Comparison of ENCODE assay signal across 20 cellular contexts in genomic region chr2:166404831-166405568, GRCh38. TPM values are rescaled to one million over a fixed set of nuclear protein-coding genes. Genes with fewer than 3 reads are reported as not detected.
"Had no signal": no experiment of that assay in that cellular context is flagged by ENCODE, and none has a peak within 500 bp of the region (broad histone marks: within the 10 kb centered on the region; RNA-seq: fewer than 3 reads in every experiment).

No MANE protein-coding gene starts in this region.

- ATAC-seq: activated CD8-positive, alpha-beta memory T cell treated with anti-CD3 and anti-CD28 coated beads, Interleukin-2, amount 10 ng/mL, durations not matched to agents 7 days and 5 days; body of pancreas; effector memory CD8-positive, alpha-beta T cell; foreskin keratinocyte; naive thymus-derived CD8-positive, alpha-beta T cell; pancreas; sciatic nerve; stimulated activated naive CD8-positive, alpha-beta T cell treated with anti-CD3 and anti-CD28 coated beads, Interleukin-15, amount 100 ng/mL, for 72 hours had no signal

- H3K27ac Mint-ChIP-seq: activated CD4-positive, alpha-beta memory T cell treated with anti-CD3 and anti-CD28 coated beads, Interleukin-2, amount 10 ng/mL, durations not matched to agents 7 days and 5 days; activated CD8-positive, alpha-beta memory T cell treated with anti-CD3 and anti-CD28 coated beads, Interleukin-2, amount 10 ng/mL, durations not matched to agents 7 days and 5 days; activated naive CD8-positive, alpha-beta T cell; effector memory CD8-positive, alpha-beta T cell; naive thymus-derived CD8-positive, alpha-beta T cell; stimulated activated naive CD8-positive, alpha-beta T cell treated with anti-CD3 and anti-CD28 coated beads, Interleukin-15, amount 100 ng/mL, for 72 hours had no signal

- H3K4me3 Mint-ChIP-seq: activated CD4-positive, alpha-beta memory T cell treated with anti-CD3 and anti-CD28 coated beads, Interleukin-2, amount 10 ng/mL, durations not matched to agents 7 days and 5 days; activated CD8-positive, alpha-beta memory T cell treated with anti-CD3 and anti-CD28 coated beads, Interleukin-2, amount 10 ng/mL, durations not matched to agents 7 days and 5 days; activated naive CD8-positive, alpha-beta T cell; effector memory CD8-positive, alpha-beta T cell; naive thymus-derived CD8-positive, alpha-beta T cell; stimulated activated naive CD8-positive, alpha-beta T cell treated with anti-CD3 and anti-CD28 coated beads, Interleukin-15, amount 100 ng/mL, for 72 hours had no signal

- H3K4me1 Mint-ChIP-seq: activated CD4-positive, alpha-beta memory T cell treated with anti-CD3 and anti-CD28 coated beads, Interleukin-2, amount 10 ng/mL, durations not matched to agents 7 days and 5 days; activated CD8-positive, alpha-beta memory T cell treated with anti-CD3 and anti-CD28 coated beads, Interleukin-2, amount 10 ng/mL, durations not matched to agents 7 days and 5 days; naive thymus-derived CD8-positive, alpha-beta T cell; stimulated activated naive CD8-positive, alpha-beta T cell treated with anti-CD3 and anti-CD28 coated beads, Interleukin-15, amount 100 ng/mL, for 72 hours had no signal

- DNase-seq: activated CD4-positive, alpha-beta memory T cell treated with anti-CD3 and anti-CD28 coated beads, Interleukin-2, amount 10 ng/mL, durations not matched to agents 7 days and 5 days; activated CD4-positive, alpha-beta T cell treated with anti-CD3 and anti-CD28 coated beads for 48 hours; activated CD4-positive, CD25-positive, alpha-beta regulatory T cell; activated CD8-positive, alpha-beta memory T cell treated with anti-CD3 and anti-CD28 coated beads, Interleukin-2, amount 10 ng/mL, durations not matched to agents 7 days and 5 days; amniotic stem cell; body of pancreas; effector memory CD8-positive, alpha-beta T cell; esophagus squamous epithelium; foreskin keratinocyte; naive thymus-derived CD8-positive, alpha-beta T cell; pancreas; stimulated activated CD4-positive, alpha-beta T cell treated with anti-CD3 and anti-CD28 coated beads, Interleukin-4, amount 100 ng/mL, for 1 hour; stimulated activated naive CD8-positive, alpha-beta T cell treated with anti-CD3 and anti-CD28 coated beads, Interleukin-15, amount 100 ng/mL, for 72 hours; transverse colon; uterus had no signal

- H3K79me2 ChIP-seq: hepatocyte had no signal

- H3K4me1 ChIP-seq: body of pancreas, esophagus squamous epithelium, pancreas, suprapubic skin, transverse colon, uterus had no signal

- H3K27me3 Mint-ChIP-seq: activated CD4-positive, alpha-beta memory T cell treated with anti-CD3 and anti-CD28 coated beads, Interleukin-2, amount 10 ng/mL, durations not matched to agents 7 days and 5 days; activated CD8-positive, alpha-beta memory T cell treated with anti-CD3 and anti-CD28 coated beads, Interleukin-2, amount 10 ng/mL, durations not matched to agents 7 days and 5 days; activated naive CD8-positive, alpha-beta T cell; effector memory CD8-positive, alpha-beta T cell; naive thymus-derived CD8-positive, alpha-beta T cell; stimulated activated naive CD8-positive, alpha-beta T cell treated with anti-CD3 and anti-CD28 coated beads, Interleukin-15, amount 100 ng/mL, for 72 hours had no signal

- H3K9me3 Mint-ChIP-seq: activated CD4-positive, alpha-beta memory T cell treated with anti-CD3 and anti-CD28 coated beads, Interleukin-2, amount 10 ng/mL, durations not matched to agents 7 days and 5 days had no signal

- H3K9me3 ChIP-seq: body of pancreas, esophagus squamous epithelium, pancreas, suprapubic skin, transverse colon, uterus had no signal

- H2AFZ ChIP-seq: hepatocyte had no signal

- H3K36me3 ChIP-seq: esophagus squamous epithelium, pancreas, suprapubic skin, transverse colon, uterus had no signal

- H3K36me3 Mint-ChIP-seq: activated CD8-positive, alpha-beta memory T cell treated with anti-CD3 and anti-CD28 coated beads, Interleukin-2, amount 10 ng/mL, durations not matched to agents 7 days and 5 days; activated naive CD8-positive, alpha-beta T cell; naive thymus-derived CD8-positive, alpha-beta T cell had no signal

- H3K27ac ChIP-seq: body of pancreas, esophagus squamous epithelium, foreskin keratinocyte, hepatocyte, pancreas, suprapubic skin, transverse colon, uterus had no signal

- H3K4me3 ChIP-seq: body of pancreas, esophagus squamous epithelium, hepatocyte, pancreas, smooth muscle cell, suprapubic skin, transverse colon, uterus had no signal

- H3K4me2 ChIP-seq: hepatocyte, smooth muscle cell had no signal

- H3K27me3 ChIP-seq: body of pancreas, esophagus squamous epithelium, foreskin keratinocyte, hepatocyte, pancreas, suprapubic skin, transverse colon, uterus had no signal

RNA-seq across cellular contexts. Expression of gene SCN9A, which starts 29.3 kb away (rescaled TPM):
- total RNA-seq: activated CD8-positive, alpha-beta memory T cell treated with anti-CD3 and anti-CD28 coated beads, Interleukin-2, amount 10 ng/mL, durations not matched to agents 7 days and 5 days; naive thymus-derived CD8-positive, alpha-beta T cell had no signal
